ENCODE assay signal across 8 cellular contexts in genomic region chr14:103519837-103520212, GRCh38.
DNase-seq lines count a peak whose midpoint lies in the region; ATAC-seq and TF ChIP-seq lines count a peak whose summit lies in the region.

No MANE protein-coding gene starts in this region.

- H3K36me3 ChIP-seq in OCI-LY3 (replicated peaks; ENCODE audit: low read depth, low read length) (peaks cover 6% of the 10 kb centered on the region), parathyroid adenoma (ENCODE audit: control insufficient read depth, insufficient read depth, low read length) (no peaks in the 10 kb centered on the region)

- H3K27ac ChIP-seq in OCI-LY3 (ENCODE audit: low read length) (peak overlapping the region; percentile 82), epithelial cell of prostate (peak overlapping the region; percentile 8), parathyroid adenoma (peak overlapping the region; percentile 95)

- H3K4me3 ChIP-seq in OCI-LY3 (ENCODE audit: low read length) (peak overlapping the region; percentile 76), parathyroid adenoma (ENCODE audit: low read depth, low read length) (peak overlapping the region; percentile 74)

- no peak for ATAC-seq in HG03571 (IDR thresholded peaks at IDR 0.05; ENCODE audit: unreplicated experiment)
- ATAC-seq in HG02588 (IDR thresholded peaks at IDR 0.05; ENCODE audit: unreplicated experiment) = no peak
- ATAC-seq in GM19324 (IDR thresholded peaks at IDR 0.05; ENCODE audit: low FRiP score, unreplicated experiment) = no peak

- peaks cover 9% of the 10 kb centered on the region; the same call in 1 of the 2 replicates for H3K79me2 ChIP-seq in OCI-LY3 (ENCODE audit: low read length)
- H3K79me2 ChIP-seq in parathyroid adenoma = no peaks in the 10 kb centered on the region

- no peaks in the 10 kb centered on the region for H3K9me3 ChIP-seq in OCI-LY3 (ENCODE audit: insufficient read depth, low read length)
- no peaks in the 10 kb centered on the region for H3K9me3 ChIP-seq in parathyroid adenoma (ENCODE audit: control insufficient read depth, low read length)

- H3K9ac ChIP-seq in OCI-LY3 (ENCODE audit: low read length) = peak overlapping the region; percentile 83
- H3K9ac ChIP-seq in parathyroid adenoma = no peak overlapping the region

- H2AFZ ChIP-seq in OCI-LY3 (ENCODE audit: low read depth, low read length) (no peak overlapping the region), parathyroid adenoma (peak overlapping the region; percentile 48)

- DNase-seq in COLO668 (lab: John Stamatoyannopoulos, UW; ENCODE audit: unreplicated experiment) = peak; percentile 78
- DNase-seq in epithelial cell of prostate (ENCODE audit: low read depth, low spot score) = no peak
- DNase-seq in stimulated activated naive CD4-positive, alpha-beta T cell treated with Interleukin-2 at 50 U/mL for 16 hours (lab: John Stamatoyannopoulos, UW) = no peak

- no peaks in the 10 kb centered on the region for H4K20me1 ChIP-seq in OCI-LY3 (ENCODE audit: insufficient read depth, low read length)

- H3K27me3 ChIP-seq in OCI-LY3 (ENCODE audit: low read depth, low read length) = no peaks in the 10 kb centered on the region
- no peaks in the 10 kb centered on the region for H3K27me3 ChIP-seq in parathyroid adenoma (ENCODE audit: control insufficient read depth, insufficient read depth, low read length)

- no peak for TF ChIP-seq CTCF in OCI-LY3 (IDR thresholded peaks at IDR 0.05; ENCODE audit: low read depth, low read length)
- no peak for TF ChIP-seq CTCF in parathyroid adenoma (IDR thresholded peaks at IDR 0.05)

- H3K4me1 ChIP-seq in OCI-LY3 (ENCODE audit: low read length) (peaks cover 36% of the 10 kb centered on the region), parathyroid adenoma (peaks cover 27% of the 10 kb centered on the region)

- H3K4me2 ChIP-seq in OCI-LY3 (ENCODE audit: low read length) = peak overlapping the region; percentile 82
- peak overlapping the region; percentile 30 for H3K4me2 ChIP-seq in parathyroid adenoma (ENCODE audit: low read length)

Comparison
In these comparisons a context has a peak if more than half of its experiments do, and no peak if none do; other contexts are left out.
1. H3K27ac ChIP-seq: peak in every context shown above with its lines; median percentile 95 in parathyroid adenoma; 82 in OCI-LY3; 8 in epithelial cell of prostate.